In genomic region chr1:23539698-23540266, GRCh38 we compare ENCODE assay signal across 8 cellular contexts. TPM values are rescaled to one million over a fixed set of nuclear protein-coding genes. Genes with fewer than 3 reads are reported as not detected.
DNase-seq lines count a peak whose midpoint lies in the region; ATAC-seq and TF ChIP-seq lines count a peak whose summit lies in the region.

No MANE protein-coding gene starts in this region.

- DNase-seq in GM12864 (ENCODE audit: low read depth) = peak; percentile 93
- peak; percentile 91 to 96 (median 93) for DNase-seq in NCI-H1417 (lab: John Stamatoyannopoulos, UW)
- DNase-seq in SKM-1 (lab: John Stamatoyannopoulos, UW; ENCODE audit: unreplicated experiment) = peak; percentile 53
- DNase-seq in activated naive CD4-positive, alpha-beta T cell treated with anti-CD3 and anti-CD28 coated beads, Interleukin-2, amount 10 ng/mL, durations not matched to agents 7 days and 5 days = peak; percentile 96
- DNase-seq in Right ventricle myocardium inferior (ENCODE audit: missing footprints) = peak; percentile 91
- DNase-seq in progenitor cell of endocrine pancreas (ENCODE audit: low spot score, unreplicated experiment) = peak; percentile 87
- DNase-seq in ureter (ENCODE audit: low spot score) = peak; percentile 94

- peak; percentile 84 for ATAC-seq in HG02798 (IDR thresholded peaks at IDR 0.05; ENCODE audit: poor library complexity, unreplicated experiment)
- peak; percentile 87 for ATAC-seq in Right ventricle myocardium inferior

- peak overlapping the region; percentile 63 for H3K27ac Mint-ChIP-seq in activated naive CD4-positive, alpha-beta T cell treated with anti-CD3 and anti-CD28 coated beads, Interleukin-2, amount 10 ng/mL, durations not matched to agents 7 days and 5 days
- H3K27ac Mint-ChIP-seq in progenitor cell of endocrine pancreas = peak overlapping the region; percentile 41

- CTCF ChIA-PET in activated naive CD4-positive, alpha-beta T cell treated with anti-CD3 and anti-CD28 coated beads, Interleukin-2, amount 10 ng/mL, durations not matched to agents 7 days and 5 days (lab: Charles Lee) = interaction anchor here (0.6 to 22.3 kb wide), 22 partner anchors 8 to 442 kb away, joined by 3 to 715 read pairs (median 4); partner anchors contain the start of genes E2F2 and TCEA3

- no peak overlapping the region for H3K4me3 ChIP-seq in GM12864 (ENCODE audit: low read depth, low read length)

- no peaks in the 10 kb centered on the region for H3K9me3 Mint-ChIP-seq in activated naive CD4-positive, alpha-beta T cell treated with anti-CD3 and anti-CD28 coated beads, Interleukin-2, amount 10 ng/mL, durations not matched to agents 7 days and 5 days
- no peaks in the 10 kb centered on the region for H3K9me3 Mint-ChIP-seq in progenitor cell of endocrine pancreas (ENCODE audit: low read depth)

- intact Hi-C loops in Right ventricle myocardium inferior (cut with DNase I) = loop anchor here (1.0 to 10.0 kb wide), 2 partner anchors 42 to 195 kb away; partner anchors contain the start of gene HNRNPR

- H3K36me3 Mint-ChIP-seq in activated naive CD4-positive, alpha-beta T cell treated with anti-CD3 and anti-CD28 coated beads, Interleukin-2, amount 10 ng/mL, durations not matched to agents 7 days and 5 days = no peaks in the 10 kb centered on the region
- no peaks in the 10 kb centered on the region for H3K36me3 Mint-ChIP-seq in progenitor cell of endocrine pancreas (ENCODE audit: insufficient read depth)

- H3K4me3 Mint-ChIP-seq in activated naive CD4-positive, alpha-beta T cell treated with anti-CD3 and anti-CD28 coated beads, Interleukin-2, amount 10 ng/mL, durations not matched to agents 7 days and 5 days = no peak overlapping the region
- no peak overlapping the region for H3K4me3 Mint-ChIP-seq in progenitor cell of endocrine pancreas (ENCODE audit: low read depth)

- peaks cover 28% of the 10 kb centered on the region for H3K4me1 Mint-ChIP-seq in activated naive CD4-positive, alpha-beta T cell treated with anti-CD3 and anti-CD28 coated beads, Interleukin-2, amount 10 ng/mL, durations not matched to agents 7 days and 5 days
- H3K4me1 Mint-ChIP-seq in progenitor cell of endocrine pancreas (ENCODE audit: low read depth) = peaks cover 4% of the 10 kb centered on the region

- TF ChIP-seq CTCF in GM12864 (IDR thresholded peaks at IDR 0.05; ENCODE audit: low read depth, low read length, missing control alignments) (peak; percentile 94), progenitor cell of endocrine pancreas (IDR thresholded peaks at IDR 0.05; ENCODE audit: unreplicated experiment) (peak; percentile 93)

- peaks cover 4% of the 10 kb centered on the region for H3K27me3 Mint-ChIP-seq in activated naive CD4-positive, alpha-beta T cell treated with anti-CD3 and anti-CD28 coated beads, Interleukin-2, amount 10 ng/mL, durations not matched to agents 7 days and 5 days
- peaks cover 3% of the 10 kb centered on the region for H3K27me3 Mint-ChIP-seq in progenitor cell of endocrine pancreas

RNA-seq across cellular contexts. Expression of gene E2F2, which starts 8.7 kb away (rescaled TPM):
- total RNA-seq in Right ventricle myocardium inferior = 0.76 TPM
- total RNA-seq in progenitor cell of endocrine pancreas = 7.8 and 9.7 TPM in 2 replicates
- total RNA-seq in ureter = 0.52 TPM

RNA-seq across cellular contexts. Expression of gene ID3, which starts 19.5 kb away (rescaled TPM):
- 90.3 TPM for total RNA-seq in Right ventricle myocardium inferior
- 420 and 434 TPM in 2 replicates for total RNA-seq in progenitor cell of endocrine pancreas
- total RNA-seq in ureter = 81.0 TPM

RNA-seq across cellular contexts. Expression of gene ASAP3, which starts 55.8 kb away (rescaled TPM):
- 44.3 TPM for total RNA-seq in Right ventricle myocardium inferior
- 63.4 and 67.8 TPM in 2 replicates for total RNA-seq in progenitor cell of endocrine pancreas
- total RNA-seq in ureter = 44.4 TPM
